ENCODE assay signal across 8 cellular contexts in the genomic region with DNA sequence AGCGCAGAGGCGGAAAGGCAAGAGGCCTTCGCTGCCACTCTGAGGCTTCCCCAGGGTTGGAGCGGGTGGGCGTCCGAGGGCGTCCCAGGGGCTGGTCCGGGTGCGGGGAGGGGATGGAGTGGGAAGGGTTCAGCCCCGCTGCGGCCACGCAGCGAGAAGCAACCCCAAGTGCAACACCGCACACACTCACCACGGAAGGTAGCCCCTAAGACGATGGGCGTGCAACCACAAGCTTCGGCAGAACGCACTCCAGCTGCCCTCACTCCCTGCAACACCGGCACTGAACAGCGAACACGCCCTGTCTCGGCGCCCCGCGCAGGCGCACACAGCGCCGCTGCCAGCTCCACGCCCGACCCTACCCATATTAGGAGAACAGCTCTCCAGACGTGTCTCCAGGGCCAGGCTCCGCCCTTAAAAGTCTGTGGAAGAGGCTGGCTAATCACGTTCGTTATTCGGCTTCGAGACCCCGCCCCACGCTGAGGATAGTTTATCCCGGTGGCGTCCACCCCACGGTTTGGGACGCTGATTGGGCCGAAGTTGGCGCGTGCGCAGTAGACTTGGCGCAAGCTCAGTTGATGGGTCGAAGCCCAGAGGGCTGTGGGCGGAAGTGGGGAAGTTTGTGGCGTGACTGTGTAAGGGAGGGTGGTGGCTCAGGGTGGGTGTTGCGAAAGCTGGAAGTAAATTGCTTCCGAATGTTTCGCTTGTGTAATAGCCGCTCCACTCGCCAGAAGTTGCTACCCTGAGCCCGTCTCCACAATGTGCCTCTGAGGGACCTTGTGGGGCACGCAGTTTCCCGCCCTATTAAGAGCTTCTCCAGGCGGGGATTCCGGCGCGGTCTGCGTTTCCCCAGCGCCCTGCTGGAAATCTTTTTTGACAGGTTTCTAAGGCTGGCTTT. TPM values are rescaled to one million over a fixed set of nuclear protein-coding genes. Genes with fewer than 3 reads are reported as not detected.
A peak's percentile ranks its signal among the peaks of the same experiment; 100 is the strongest.
DNase-seq lines count a peak whose midpoint lies in the region; ATAC-seq and TF ChIP-seq lines count a peak whose summit lies in the region.

Gene RSU1 (minus strand): TSS at position 300 of the 895 bp plus-strand sequence. CDS start 343 bp downstream, outside the sequence.

- H3K4me3 ChIP-seq in GM12864 (ENCODE audit: low read depth, low read length): peak within 1 kb of the TSS; percentile 60
- peak within 1 kb of the TSS; percentile 75 for H3K4me3 ChIP-seq in thymus (ENCODE audit: low read length)

- no peaks in the 10 kb centered on the region for H3K27me3 Mint-ChIP-seq in osteocyte (ENCODE audit: unreplicated experiment)

- intact Hi-C loops in head of caudate nucleus (cut with DNase I): no loop called here

- no peaks in the 10 kb centered on the region for H3K36me3 ChIP-seq in thymus (ENCODE audit: control insufficient read depth, insufficient read depth)

- H3K27ac Mint-ChIP-seq in osteocyte (ENCODE audit: unreplicated experiment): peak within 1 kb of the TSS; percentile 96

- H3K9me3 ChIP-seq in thymus (ENCODE audit: control insufficient read depth): peaks cover 1% of the 10 kb centered on the region

- peaks cover 4% of the 10 kb centered on the region for H3K36me3 Mint-ChIP-seq in osteocyte (ENCODE audit: unreplicated experiment)

- WGBS in thymus: under 1% methylated on average over 65 of the region's 65 CpGs

- H3K4me3 Mint-ChIP-seq in osteocyte (ENCODE audit: unreplicated experiment): peak within 1 kb of the TSS; percentile 98

- no peaks in the 10 kb centered on the region for H3K27me3 ChIP-seq in thymus (ENCODE audit: control insufficient read depth, insufficient read depth)

- H3K27ac ChIP-seq in thymus (ENCODE audit: low read depth): peak within 1 kb of the TSS; percentile 92

- H3K4me1 Mint-ChIP-seq in osteocyte (ENCODE audit: unreplicated experiment): peaks cover 30% of the 10 kb centered on the region

- peak; percentile 98 for DNase-seq in GM12864 (ENCODE audit: low read depth)
- DNase-seq in NCI-H1417 (lab: John Stamatoyannopoulos, UW): peak; percentile 95 to 99 (median 97)
- DNase-seq in SW 1271 (lab: John Stamatoyannopoulos, UW): peak; percentile 93 to 98
- peak; percentile 99 for DNase-seq in activated naive CD8-positive, alpha-beta T cell treated with anti-CD3 and anti-CD28 coated beads, Interleukin-2, amount 50 U/mL, for 16 hours (ENCODE audit: low read depth, low spot score)
- peak; percentile 98 to 100 (median 100) for DNase-seq in head of caudate nucleus
- peak; percentile 100 for DNase-seq in osteocyte (ENCODE audit: extremely low spot score, unreplicated experiment)

- peak; percentile 98 for ATAC-seq in HG02759 (IDR thresholded peaks at IDR 0.05; ENCODE audit: unreplicated experiment)

- H3K9me3 Mint-ChIP-seq in osteocyte (ENCODE audit: unreplicated experiment): peaks cover 9% of the 10 kb centered on the region

- peaks cover 9% of the 10 kb centered on the region for H3K4me1 ChIP-seq in thymus (ENCODE audit: control insufficient read depth, insufficient read depth, low read length)

- TF ChIP-seq CTCF in GM12864 (IDR thresholded peaks at IDR 0.05; ENCODE audit: low read depth, low read length, missing control alignments) (no peak), osteocyte (IDR thresholded peaks at IDR 0.05) (no peak)

RNA-seq across cellular contexts. Expression of gene RSU1, which starts in this region (rescaled TPM):
- total RNA-seq in osteocyte: 92.0 and 99.0 TPM in 2 replicates
- polyA plus RNA-seq in thymus: 40.1 TPM

Comparison
In these comparisons a context has a peak if more than half of its experiments do, and no peak if none do; other contexts are left out.
1. Peak in every context shown above with its lines: DNase-seq, ATAC-seq, H3K4me3 ChIP-seq and H3K27ac ChIP-seq.